ENCODE assay signal across 1 cellular context in the genomic region with DNA sequence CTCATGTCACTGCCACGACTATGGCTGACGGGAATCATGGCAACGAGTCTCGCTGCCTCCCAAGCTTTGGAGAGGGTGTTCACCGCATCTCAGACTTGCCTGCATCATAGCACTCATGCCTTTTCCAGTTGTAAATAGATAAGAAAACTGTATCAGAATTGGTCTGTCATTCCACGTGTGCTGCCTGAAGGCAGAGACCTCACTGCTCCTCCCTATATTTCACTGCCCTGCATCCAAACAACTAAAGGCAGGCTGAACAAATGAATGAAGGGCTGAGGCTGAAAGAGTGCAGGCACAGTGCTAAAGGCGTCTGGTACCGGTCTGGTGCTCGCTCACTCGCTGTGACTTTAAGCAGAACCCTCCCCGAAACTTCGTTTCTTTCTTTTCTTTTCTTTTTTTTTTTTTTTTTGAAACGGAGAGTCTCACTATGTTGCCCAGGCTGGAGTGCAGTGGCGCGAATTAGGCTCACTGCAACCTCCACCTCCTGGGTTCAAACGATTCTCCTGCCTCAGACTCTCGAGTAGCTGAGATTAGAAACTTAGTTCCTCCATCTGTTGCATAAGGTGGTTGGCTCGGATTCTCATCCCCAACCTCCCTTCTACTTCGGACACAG.
TF ChIP-seq lines count a peak whose summit lies in the region.

No MANE protein-coding gene starts in this region.

TF ChIP-seq in GM12878, 131 proteins besides CTCF, POLR2A, EP300 and RAD21:
- TF ChIP-seq GABPA (IDR thresholded peaks at IDR 0.05; ENCODE audit: low read depth) (no peak), ZNF24 (IDR thresholded peaks at IDR 0.05) (peak; percentile 60; the same call in 1 of the 2 replicates), BRCA1 (IDR thresholded peaks at IDR 0.05; ENCODE audit: low read depth, low read length) (no peak), RELA (IDR thresholded peaks at IDR 0.05; ENCODE audit: borderline replicate concordance, partially characterized antibody) (no peak), MYB (IDR thresholded peaks at IDR 0.05; ENCODE audit: borderline replicate concordance, low read depth, low read length) (no peak), CBX5 (IDR thresholded peaks at IDR 0.05; ENCODE audit: low read depth) (no peak)
